Comparison of ENCODE assay signal across 1 cellular context in genomic region chr6:108312604-108313003, GRCh38.
TF ChIP-seq lines count a peak whose summit lies in the region.

No MANE protein-coding gene starts in this region.

TF ChIP-seq in HepG2, 621 proteins besides CTCF, POLR2A, EP300 and RAD21 (continued from another document):
- TF ChIP-seq GRHL1 (CRISPR knock-in tag; conservative IDR thresholded peaks at IDR 0.05) (no peak), TBX3 (IDR thresholded peaks at IDR 0.05; ENCODE audit: borderline replicate concordance) (0 out of 2 replicates have a peak, but pooled peaks have one; percentile 32), ZNF263 (CRISPR knock-in tag; IDR thresholded peaks at IDR 0.05) (0 out of 2 replicates have a peak, but pooled peaks have one; percentile 20), ZNF788 (CRISPR knock-in tag; IDR thresholded peaks at IDR 0.05; ENCODE audit: borderline replicate concordance) (no peak), SOX5 (CRISPR knock-in tag; IDR thresholded peaks at IDR 0.05; ENCODE audit: borderline replicate concordance) (no peak), SOX13 (IDR thresholded peaks at IDR 0.05) (no peak), SOX13 (CRISPR knock-in tag; conservative IDR thresholded peaks at IDR 0.05 in 1 of 2, IDR thresholded peaks at IDR 0.05 in 1 of 2) (no peak), ZNF362 (CRISPR knock-in tag; IDR thresholded peaks at IDR 0.05; ENCODE audit: borderline replicate concordance) (peak; percentile 78; the same call in 1 of the 2 replicates), GATAD2A (CRISPR knock-in tag; IDR thresholded peaks at IDR 0.05) (peak; percentile 36; the same call in 1 of the 2 replicates), HDAC2 (CRISPR knock-in tag; IDR thresholded peaks at IDR 0.05) (0 out of 2 replicates have a peak, but pooled peaks have one; percentile 26), ZNF121 (CRISPR knock-in tag; IDR thresholded peaks at IDR 0.05) (peak; percentile 98), ZNF234 (CRISPR knock-in tag; conservative IDR thresholded peaks at IDR 0.05) (no peak), ARID3A (IDR thresholded peaks at IDR 0.05; ENCODE audit: low read depth, low read length) (peak; percentile 48; the same call in 1 of the 2 replicates), SALL1 (CRISPR knock-in tag; IDR thresholded peaks at IDR 0.05) (0 out of 2 replicates have a peak, but pooled peaks have one; percentile 21), ZNF616 (CRISPR knock-in tag; IDR thresholded peaks at IDR 0.05; ENCODE audit: low read depth) (no peak), REL (CRISPR knock-in tag; conservative IDR thresholded peaks at IDR 0.05) (no peak), ZNF609 (CRISPR knock-in tag; IDR thresholded peaks at IDR 0.05; ENCODE audit: borderline replicate concordance) (peak; percentile 35; the same call in 1 of the 2 replicates)
